Comparison of ENCODE assay signal across 8 cellular contexts in genomic region chr7:99919814-99920618, GRCh38. TPM values are rescaled to one million over a fixed set of nuclear protein-coding genes. Genes with fewer than 3 reads are reported as not detected.
A peak's percentile ranks its signal among the peaks of the same experiment; 100 is the strongest.
DNase-seq lines count a peak whose midpoint lies in the region; ATAC-seq and TF ChIP-seq lines count a peak whose summit lies in the region.

No MANE protein-coding gene starts in this region.

- H3K9me3 ChIP-seq in muscle layer of duodenum (ENCODE audit: control insufficient read depth in 1 of 2, low read length in 2 of 2): no peaks in the 10 kb centered on the region

- DNase-seq in AG10803 (ENCODE audit: low read depth) (no peak), caudate nucleus (lab: John Stamatoyannopoulos, UW) (no peak), NCI-H1694 (lab: John Stamatoyannopoulos, UW) (no peak)
- DNase-seq in Jurkat, Clone E6-1 (ENCODE audit: low read depth, low spot score): peak; percentile 12
- DNase-seq in activated effector memory CD4-positive, alpha-beta T cell treated with anti-CD3 and anti-CD28 coated beads, Interleukin-2, amount 50 U/mL, for 16 hours: no peak

- peak overlapping the region; percentile 89 for H3K4me3 ChIP-seq in AG10803 (ENCODE audit: low read length)
- peak overlapping the region; percentile 72 for H3K4me3 ChIP-seq in Jurkat, Clone E6-1 (ENCODE audit: low read length)
- H3K4me3 ChIP-seq in muscle layer of duodenum (ENCODE audit: low read depth in 1 of 2, low read length in 2 of 2): peak overlapping the region; percentile 87 to 95

- peaks cover 13 to 45% of the 10 kb centered on the region in 2 donors for H3K4me1 ChIP-seq in muscle layer of duodenum (ENCODE audit: control insufficient read depth in 1 of 2, insufficient read depth in 2 of 2, low read length in 2 of 2)

- ATAC-seq in GM19023 (IDR thresholded peaks at IDR 0.05; ENCODE audit: unreplicated experiment) (no peak), GM21526 (IDR thresholded peaks at IDR 0.05; ENCODE audit: low FRiP score, unreplicated experiment) (no peak)

- H3K27ac ChIP-seq in caudate nucleus (ENCODE audit: low read depth, low read length): peak overlapping the region; percentile 69
- H3K27ac ChIP-seq in muscle layer of duodenum (ENCODE audit: low read length): peak overlapping the region; percentile 88

- no peak for TF ChIP-seq CTCF in AG10803 (conservative IDR thresholded peaks at IDR 0.05; ENCODE audit: low read length)

- peaks cover 22 to 25% of the 10 kb centered on the region in 2 donors for H3K36me3 ChIP-seq in muscle layer of duodenum (ENCODE audit: control insufficient read depth in 1 of 2, insufficient read depth in 2 of 2, low read length in 2 of 2)

- no peaks in the 10 kb centered on the region for H3K27me3 ChIP-seq in muscle layer of duodenum (ENCODE audit: low read depth, low read length)

RNA-seq across cellular contexts. Expression of gene TRIM4, which starts 0.7 kb away (rescaled TPM):
- polyA plus RNA-seq in Jurkat, Clone E6-1 (2012; ENCODE audit: insufficient read depth, insufficient read length): 16.0 TPM

RNA-seq across cellular contexts. Expression of gene GJC3, which starts 9.4 kb away (rescaled TPM):
- polyA plus RNA-seq in Jurkat, Clone E6-1 (2012; ENCODE audit: insufficient read depth, insufficient read length): not detected

RNA-seq across cellular contexts. Expression of gene OR2AE1, which starts 43.2 kb away (rescaled TPM):
- polyA plus RNA-seq in Jurkat, Clone E6-1 (2012; ENCODE audit: insufficient read depth, insufficient read length): not detected

RNA-seq across cellular contexts. Expression of gene AZGP1, which starts 55.8 kb away (rescaled TPM):
- polyA plus RNA-seq in Jurkat, Clone E6-1 (2012; ENCODE audit: insufficient read depth, insufficient read length): not detected
